Comparison of ENCODE assay signal across 9 cellular contexts in genomic region chr4:117134386-117134785, GRCh38. TPM values are rescaled to one million over a fixed set of nuclear protein-coding genes. Genes with fewer than 3 reads are reported as not detected.
DNase-seq lines count a peak whose midpoint lies in the region; ATAC-seq, FAIRE-seq and TF ChIP-seq lines count a peak whose summit lies in the region.
"Had no signal": no experiment of that assay in that cellular context is flagged by ENCODE, and none has a peak within 500 bp of the region (broad histone marks: within the 10 kb centered on the region; RNA-seq: fewer than 3 reads in every experiment).

No MANE protein-coding gene starts in this region.

- H3K4me1 Mint-ChIP-seq in HFFc6 (ENCODE audit: low read depth) (peaks cover 4% of the 10 kb centered on the region; the same call in 1 of the 2 replicates), T-cell (no peaks in the 10 kb centered on the region)
- H3K4me1 Mint-ChIP-seq in CD4-positive, alpha-beta T cell (ENCODE audit: low read depth) = no peaks in the 10 kb centered on the region

- no peak overlapping the region for H3K4me3 ChIP-seq in epithelial cell of esophagus (ENCODE audit: low read length)
- H3K4me3 ChIP-seq in pancreas = no peak overlapping the region
- H3K4me3 ChIP-seq: mucosa of descending colon had no signal

- H3K27me3 Mint-ChIP-seq in HFFc6 (ENCODE audit: insufficient read depth) (no peaks in the 10 kb centered on the region), T-cell (no peaks in the 10 kb centered on the region)
- no peaks in the 10 kb centered on the region for H3K27me3 Mint-ChIP-seq in CD4-positive, alpha-beta T cell

- ATAC-seq in pancreas (peak; percentile 38 to 73 (median 67)), HG02938 (IDR thresholded peaks at IDR 0.05; ENCODE audit: unreplicated experiment) (no peak), T-cell (replicated peaks in 1 of 4) (no peak)
- ATAC-seq in CD4-positive, alpha-beta T cell (ENCODE audit: poor library complexity) = no peak
- ATAC-seq: mucosa of descending colon had no signal

- H3K36me3 ChIP-seq in pancreas = no peaks in the 10 kb centered on the region

- peak; percentile 83 for TF ChIP-seq CTCF in D721Med (IDR thresholded peaks at IDR 0.05; ENCODE audit: insufficient read depth, missing control alignments)
- TF ChIP-seq CTCF in HFFc6 (IDR thresholded peaks at IDR 0.05) = peak; percentile 52
- TF ChIP-seq CTCF in epithelial cell of esophagus (IDR thresholded peaks at IDR 0.05; ENCODE audit: insufficient read depth, low read depth, low read length, missing control alignments) = peak; percentile 77
- peak in 3 of 4 donors; percentile 13 to 42 (median 39) for TF ChIP-seq CTCF in pancreas (IDR thresholded peaks at IDR 0.05)
- no peak for TF ChIP-seq CTCF in CD4-positive, alpha-beta T cell (IDR thresholded peaks at IDR 0.05)

- peaks cover 0 to 5% (median 0%) of the 10 kb centered on the region in 4 donors for H3K27me3 ChIP-seq in pancreas
- H3K27me3 ChIP-seq in CD4-positive, alpha-beta T cell (ENCODE audit: control insufficient read depth, insufficient read depth, low read length) = no peaks in the 10 kb centered on the region

- intact Hi-C loops in pancreas (cut with DNase I) = no loop called here
- intact Hi-C loops in CD4-positive, alpha-beta T cell (cut with DNase I, micrococcal nuclease) = no loop called here

- POLR2A ChIA-PET in CD4-positive, alpha-beta T cell (lab: Charles Lee) = no interaction called here
- POLR2A ChIA-PET in T-cell (lab: Charles Lee) = no interaction called here

- H3K27ac ChIP-seq in pancreas = no peak overlapping the region
- H3K27ac ChIP-seq in CD4-positive, alpha-beta T cell (ENCODE audit: low read depth, low read length) = no peak overlapping the region

- WGBS in pancreas, 2 donors = 0 to 1% methylated on average over 4 of the region's 4 CpGs

- H3K4me1 ChIP-seq in pancreas = no peaks in the 10 kb centered on the region

- H3K4me3 Mint-ChIP-seq in HFFc6 (no peak overlapping the region), T-cell (no peak overlapping the region)
- H3K4me3 Mint-ChIP-seq in CD4-positive, alpha-beta T cell = no peak overlapping the region

- CTCF ChIA-PET in CD4-positive, alpha-beta T cell (lab: Charles Lee) = no interaction called here
- CTCF ChIA-PET in T-cell (lab: Charles Lee) = no interaction called here

- H3K36me3 Mint-ChIP-seq in HFFc6 (ENCODE audit: low read depth) (no peaks in the 10 kb centered on the region), T-cell (no peaks in the 10 kb centered on the region)
- H3K36me3 Mint-ChIP-seq in CD4-positive, alpha-beta T cell (ENCODE audit: low read depth) = no peaks in the 10 kb centered on the region

- DNase-seq in D721Med (ENCODE audit: insufficient read length, low spot score) = no peak
- DNase-seq in HFFc6 = peak; percentile 16
- peak; percentile 92 for DNase-seq in RCC 7860 (ENCODE audit: low spot score)
- DNase-seq in epithelial cell of esophagus (ENCODE audit: low read depth) = peak; percentile 61
- no peak for DNase-seq in pancreas
- DNase-seq in CD4-positive, alpha-beta T cell = no peak
- no peak for DNase-seq in T-cell

- no peaks in the 10 kb centered on the region for H3K9me3 ChIP-seq in pancreas
- no peaks in the 10 kb centered on the region for H3K9me3 ChIP-seq in CD4-positive, alpha-beta T cell (ENCODE audit: control insufficient read depth, low read length)
- H3K9me3 ChIP-seq: mucosa of descending colon had no signal

- H3K27ac Mint-ChIP-seq in HFFc6 (no peak overlapping the region), T-cell (no peak overlapping the region)
- H3K27ac Mint-ChIP-seq in CD4-positive, alpha-beta T cell = no peak overlapping the region

- FAIRE-seq in D721Med (lab: Jason Lieb, UNC) (peak; percentile 91), RCC 7860 (lab: Jason Lieb, UNC) (peak; percentile 96), pancreas (lab: Jason Lieb, UNC) (no peak)

- H3K9me3 Mint-ChIP-seq in HFFc6 = peaks cover 11% of the 10 kb centered on the region; the same call in 1 of the 2 replicates
- H3K9me3 Mint-ChIP-seq in CD4-positive, alpha-beta T cell = peaks cover 5% of the 10 kb centered on the region
- H3K9me3 Mint-ChIP-seq in T-cell = peaks cover 10 to 30% (median 14%) of the 10 kb centered on the region in 3 donors

RNA-seq across cellular contexts. Expression of gene TRAM1L1, which starts 49.0 kb away (rescaled TPM):
- total RNA-seq in HFFc6 (2021; fragmentation: NEBNext Ultra II Directional; extraction: Animal tissue kit (Norgen Biotek cat#: 25700)) = under 1 TPM in 2 of 6 experiments, not detected in 4; 0.14 to 0.16 TPM
- total RNA-seq in pancreas (1 to 10 TPM in 3 of 6 donors, under 1 TPM in 3; 0.63 to 1.7 (median 1.1) TPM), T-cell (not detected)
- 1 to 10 TPM; 1.0 to 5.0 TPM for polyA plus RNA-seq in pancreas
- not detected for total RNA-seq in CD4-positive, alpha-beta T cell

Comparison
In these comparisons a context has a peak if more than half of its experiments do, and no peak if none do; other contexts are left out.
1. DNase-seq: peak in HFFc6 (single experiment), RCC 7860 (single experiment) and epithelial cell of esophagus (single experiment); none in D721Med (single experiment), pancreas (0 of 6), CD4-positive, alpha-beta T cell (0 of 10) and T-cell (0 of 34).
2. ATAC-seq: peak in pancreas (4 of 4); none in CD4-positive, alpha-beta T cell (single experiment), HG02938 (single experiment) and T-cell (0 of 4).